10 cellular contexts compared by ENCODE assay signal in genomic region chr3:190345027-190345821, GRCh38. TPM values are rescaled to one million over a fixed set of nuclear protein-coding genes. Genes with fewer than 3 reads are reported as not detected.
DNase-seq lines count a peak whose midpoint lies in the region; ATAC-seq and TF ChIP-seq lines count a peak whose summit lies in the region.
"Had no signal": no experiment of that assay in that cellular context is flagged by ENCODE, and none has a peak within 500 bp of the region (broad histone marks: within the 10 kb centered on the region; RNA-seq: fewer than 3 reads in every experiment).

No MANE protein-coding gene starts in this region.

- H3K27ac Mint-ChIP-seq in naive thymus-derived CD8-positive, alpha-beta T cell = no peak overlapping the region
- H3K27ac Mint-ChIP-seq: activated naive CD8-positive, alpha-beta T cell had no signal

- H3K4me3 Mint-ChIP-seq in naive thymus-derived CD8-positive, alpha-beta T cell = no peak overlapping the region
- H3K4me3 Mint-ChIP-seq: activated naive CD8-positive, alpha-beta T cell had no signal

- H3K36me3 ChIP-seq in kidney epithelial cell (ENCODE audit: control insufficient read depth, insufficient read depth, low read length) (no peaks in the 10 kb centered on the region), upper lobe of right lung (no peaks in the 10 kb centered on the region)

- intact Hi-C loops in upper lobe of right lung (cut with DNase I) = no loop called here

- peak; percentile 73 for ATAC-seq in upper lobe of right lung
- no peak for ATAC-seq in naive thymus-derived CD8-positive, alpha-beta T cell
- ATAC-seq in HG03469 (IDR thresholded peaks at IDR 0.05; ENCODE audit: unreplicated experiment) = no peak

- H3K4me3 ChIP-seq in kidney epithelial cell (ENCODE audit: low read depth, low read length) (peak overlapping the region; percentile 13), upper lobe of right lung (no peak overlapping the region)

- TF ChIP-seq CTCF in kidney epithelial cell (IDR thresholded peaks at IDR 0.05; ENCODE audit: insufficient read depth, low read length, poor library complexity, severe bottlenecking) (no peak), upper lobe of right lung (IDR thresholded peaks at IDR 0.05) (no peak)

- H3K4me1 Mint-ChIP-seq in naive thymus-derived CD8-positive, alpha-beta T cell = peaks cover 0 to 1% (median 0%) of the 10 kb centered on the region in 4 donors

- H3K4me1 ChIP-seq in upper lobe of right lung = peaks cover 11% of the 10 kb centered on the region

- H3K27me3 Mint-ChIP-seq in naive thymus-derived CD8-positive, alpha-beta T cell = peaks cover 2 to 42% (median 7%) of the 10 kb centered on the region in 5 donors

- peak overlapping the region; percentile 62 for H3K27ac ChIP-seq in upper lobe of right lung

- peaks cover 0 to 21% (median 2%) of the 10 kb centered on the region in 9 donors for H3K9me3 Mint-ChIP-seq in naive thymus-derived CD8-positive, alpha-beta T cell

- DNase-seq in DMS153 (lab: John Stamatoyannopoulos, UW) (peak; percentile 23), DMS153 treated with DMSO at 0.1 percent for 48 hours (lab: John Stamatoyannopoulos, UW; ENCODE audit: unreplicated experiment) (no peak), astrocyte of the hippocampus (ENCODE audit: low read depth, low spot score) (peak; percentile 89), kidney epithelial cell (ENCODE audit: low read depth) (peak; percentile 97), upper lobe of right lung (no peak)
- DNase-seq in naive thymus-derived CD8-positive, alpha-beta T cell = no peak
- no peak for DNase-seq in stimulated activated naive CD4-positive, alpha-beta T cell treated with Interleukin-2 at 50 U/mL for 16 hours (lab: John Stamatoyannopoulos, UW)
- DNase-seq: stimulated activated CD4-positive, alpha-beta T cell treated with anti-CD3 and anti-CD28 coated beads, Interleukin-15, amount 100 ng/mL, for 24 hours had no signal

- H3K27me3 ChIP-seq in kidney epithelial cell (ENCODE audit: control insufficient read depth, insufficient read depth, low read length) (no peaks in the 10 kb centered on the region), upper lobe of right lung (no peaks in the 10 kb centered on the region)

- no peaks in the 10 kb centered on the region for H3K9me3 ChIP-seq in upper lobe of right lung

- peaks cover 0 to 9% (median 0%) of the 10 kb centered on the region in 3 donors for H3K36me3 Mint-ChIP-seq in naive thymus-derived CD8-positive, alpha-beta T cell
- H3K36me3 Mint-ChIP-seq: activated naive CD8-positive, alpha-beta T cell had no signal

- POLR2A ChIA-PET in naive thymus-derived CD8-positive, alpha-beta T cell (lab: Charles Lee) = no interaction called here

RNA-seq across cellular contexts. Expression of gene CLDN1, which starts 23.0 kb away (rescaled TPM):
- total RNA-seq in kidney epithelial cell (305 and 316 TPM in 2 replicates), upper lobe of right lung (14.6 TPM)
- total RNA-seq in naive thymus-derived CD8-positive, alpha-beta T cell = not detected
- not detected for polyA plus RNA-seq in naive thymus-derived CD8-positive, alpha-beta T cell

RNA-seq across cellular contexts. Expression of gene CLDN16, which starts 42.7 kb away (rescaled TPM):
- total RNA-seq in kidney epithelial cell = 10.9 and 12.0 TPM in 2 replicates
- 0.14 TPM for total RNA-seq in upper lobe of right lung
- not detected for total RNA-seq in naive thymus-derived CD8-positive, alpha-beta T cell
- not detected for polyA plus RNA-seq in naive thymus-derived CD8-positive, alpha-beta T cell

Comparison
In these comparisons a context has a peak if more than half of its experiments do, and no peak if none do; other contexts are left out.
1. DNase-seq: peak in DMS153 (single experiment), astrocyte of the hippocampus (single experiment) and kidney epithelial cell (single experiment); none in DMS153 treated with DMSO at 0.1 percent for 48 hours (single experiment), upper lobe of right lung (single experiment), naive thymus-derived CD8-positive, alpha-beta T cell (0 of 10) and stimulated activated naive CD4-positive, alpha-beta T cell treated with Interleukin-2 at 50 U/mL for 16 hours (single experiment).
2. RNA of gene CLDN1, which starts 23.0 kb away (total RNA-seq): 305 to 316 TPM in kidney epithelial cell; 14.6 TPM in upper lobe of right lung (single experiment) and not detected in naive thymus-derived CD8-positive, alpha-beta T cell; every median in the first group is over 10 times any median in the second.
3. RNA of gene CLDN16, which starts 42.7 kb away (total RNA-seq): 10.9 to 12.0 TPM in kidney epithelial cell; 0.14 TPM in upper lobe of right lung (single experiment) and not detected in naive thymus-derived CD8-positive, alpha-beta T cell; every median in the first group is over 10 times any median in the second.